In genomic region chr3:124016483-124016882, GRCh38 we compare ENCODE assay signal across 8 cellular contexts. TPM values are rescaled to one million over a fixed set of nuclear protein-coding genes. Genes with fewer than 3 reads are reported as not detected.
A peak's percentile ranks its signal among the peaks of the same experiment; 100 is the strongest.
DNase-seq lines count a peak whose midpoint lies in the region; ATAC-seq, FAIRE-seq and TF ChIP-seq lines count a peak whose summit lies in the region.
"Not testable (repeated sequence)": the region's sequence is repeated elsewhere in the genome, so short reads cannot be mapped to it uniquely, and the experiment has no call there.

No MANE protein-coding gene starts in this region.

- FAIRE-seq in D721Med (lab: Jason Lieb, UNC) = not testable (repeated sequence)
- peak; percentile 3 for FAIRE-seq in TTC549 (lab: Jason Lieb, UNC)

- not testable (repeated sequence) for H3K27me3 ChIP-seq in right atrium auricular region; thoracic aorta (replicated peaks; ENCODE audit: insufficient read depth)

- peak; percentile 51 for TF ChIP-seq CTCF in D721Med (IDR thresholded peaks at IDR 0.05; ENCODE audit: insufficient read depth, missing control alignments)
- TF ChIP-seq CTCF in right atrium auricular region (IDR thresholded peaks at IDR 0.05) = peak; percentile 51 to 75
- TF ChIP-seq CTCF in nephron (IDR thresholded peaks at IDR 0.05; ENCODE audit: unreplicated experiment in 3 of 3) = peak; percentile 59 to 64 (median 60)
- peak; percentile 58 for TF ChIP-seq CTCF in thoracic aorta (IDR thresholded peaks at IDR 0.05)

- not testable (repeated sequence) for DNase-seq in D721Med (ENCODE audit: insufficient read length, low spot score); thoracic aorta (ENCODE audit: low spot score)
- peak; percentile 63 for DNase-seq in HT-29 (ENCODE audit: low spot score)
- DNase-seq in NCI-H345 (lab: John Stamatoyannopoulos, UW) = peak; percentile 33
- peak; percentile 77 for DNase-seq in ecto neural progenitor cell (ENCODE audit: low spot score)
- peak; percentile 60 for DNase-seq in right atrium auricular region (ENCODE audit: low spot score)

- H3K36me3 Mint-ChIP-seq in nephron (ENCODE audit: low read depth) = not testable (repeated sequence)

- peaks cover 19% of the 10 kb centered on the region for H3K4me1 Mint-ChIP-seq in nephron

- H3K4me1 ChIP-seq in right atrium auricular region = not testable (repeated sequence)
- peaks cover 15 to 51% of the 10 kb centered on the region in 2 donors for H3K4me1 ChIP-seq in thoracic aorta (ENCODE audit: control insufficient read depth in 1 of 2, low read depth in 2 of 2)

- H3K4me3 Mint-ChIP-seq in nephron = not testable (repeated sequence)

- H3K27ac ChIP-seq in right atrium auricular region = not testable (repeated sequence)
- H3K27ac ChIP-seq in thoracic aorta = peak overlapping the region; percentile 76 to 80

- peak overlapping the region in 2 of 3 experiments; percentile 7 to 63 for H3K27ac Mint-ChIP-seq in nephron

- H3K9me3 Mint-ChIP-seq in nephron = not testable (repeated sequence)

- peak; percentile 80 for ATAC-seq in thoracic aorta (ENCODE audit: insufficient number of reproducible peaks, low FRiP score, low read depth)

- H3K4me3 ChIP-seq in right atrium auricular region, thoracic aorta: not testable (repeated sequence)

- peaks cover 17% of the 10 kb centered on the region for H3K27me3 Mint-ChIP-seq in nephron (ENCODE audit: low read depth)

- H3K9me3 ChIP-seq in right atrium auricular region, thoracic aorta: not testable (repeated sequence)

- H3K36me3 ChIP-seq in right atrium auricular region, thoracic aorta: not testable (repeated sequence)

RNA-seq across cellular contexts. Expression of gene KALRN, which starts 16.7 kb away (rescaled TPM):
- 26.0 and 28.8 TPM in 2 replicates for total RNA-seq in HT-29 (2014; rRNA removed; shearing (Covaris generic))
- total RNA-seq in right atrium auricular region (10 to 100 TPM; 39.0 to 56.6 TPM), thoracic aorta (100 to 1,000 TPM; 418 to 748 TPM)

RNA-seq across cellular contexts. Expression of gene ROPN1, which starts 24.6 kb away (rescaled TPM):
- total RNA-seq in HT-29 (2014; rRNA removed; shearing (Covaris generic)) = not detected in 2 replicates
- total RNA-seq in right atrium auricular region (not detected), thoracic aorta (not detected)

RNA-seq across cellular contexts. Expression of gene CCDC14, which starts 55.5 kb away (rescaled TPM):
- total RNA-seq in HT-29 (2014; rRNA removed; shearing (Covaris generic)) = 30.5 and 33.0 TPM in 2 replicates
- total RNA-seq in right atrium auricular region = 1 to 10 TPM; 7.7 to 7.9 TPM
- total RNA-seq in thoracic aorta = 10 to 100 TPM; 38.8 to 67.8 TPM

Comparison
In these comparisons a context has a peak if more than half of its experiments do, and no peak if none do; other contexts are left out.
1. RNA of gene KALRN, which starts 16.7 kb away (total RNA-seq): 418 to 748 TPM in thoracic aorta; 39.0 to 56.6 TPM in right atrium auricular region and 26.0 to 28.8 TPM in HT-29; every median in the first group is over 4 times any median in the second.
2. Peak in every context shown above with its lines, with median percentiles within 50 percentile points of each other: CTCF ChIP-seq.